28 cellular contexts compared by ENCODE assay signal in the genomic region with DNA sequence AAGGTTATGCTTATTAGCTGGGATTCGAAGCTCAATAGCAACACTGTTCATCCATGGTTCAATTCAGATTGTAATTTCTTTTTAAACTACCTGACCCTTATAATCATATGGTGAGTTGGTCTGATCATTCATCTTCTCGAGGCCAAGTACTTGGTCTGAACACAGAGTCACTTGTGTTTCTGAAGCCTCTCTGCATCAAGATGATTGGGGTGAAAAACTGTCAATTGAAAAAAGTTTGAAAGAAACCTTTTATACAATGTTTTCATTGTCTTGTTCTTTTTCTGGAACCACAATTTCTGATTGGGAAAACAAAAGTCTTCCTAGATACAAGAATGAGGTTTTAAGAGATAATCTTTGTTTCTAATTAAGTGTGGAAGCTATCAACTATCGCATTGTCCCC. TPM values are rescaled to one million over a fixed set of nuclear protein-coding genes. Genes with fewer than 3 reads are reported as not detected.
DNase-seq lines count a peak whose midpoint lies in the region; ATAC-seq and TF ChIP-seq lines count a peak whose summit lies in the region.
"Had no signal": no experiment of that assay in that cellular context is flagged by ENCODE, and none has a peak within 500 bp of the region (broad histone marks: within the 10 kb centered on the region; RNA-seq: fewer than 3 reads in every experiment).

No MANE protein-coding gene starts in this region.

- H3K27ac ChIP-seq in RWPE2 (ENCODE audit: poor library complexity, severe bottlenecking) (peak overlapping the region; percentile 64), fibroblast of lung (ENCODE audit: insufficient read depth, low read length) (peak overlapping the region; percentile 20)
- H3K27ac ChIP-seq: hepatocyte, lower lobe of right lung, ovary, right atrium auricular region, spleen, stomach, tibial artery, vagina had no signal

- no peak overlapping the region for H2AFZ ChIP-seq in fibroblast of lung (ENCODE audit: low read length)
- H2AFZ ChIP-seq: hepatocyte had no signal

- TF ChIP-seq CTCF in RWPE2 (IDR thresholded peaks at IDR 0.05; ENCODE audit: poor library complexity, severe bottlenecking) (no peak), fibroblast of lung (conservative IDR thresholded peaks at IDR 0.05 in 1 of 2, IDR thresholded peaks at IDR 0.05 in 1 of 2; ENCODE audit: low read depth in 1 of 2, low read length in 2 of 2) (no peak)

- no peaks in the 10 kb centered on the region for H3K9me3 ChIP-seq in RWPE2 (ENCODE audit: severe bottlenecking)
- H3K9me3 ChIP-seq in fibroblast of lung (ENCODE audit: control insufficient read depth, insufficient read depth, low read depth, low read length) = no peaks in the 10 kb centered on the region
- H3K9me3 ChIP-seq: adrenal gland, ovary, vagina had no signal

- H3K27me3 ChIP-seq in RWPE2 (ENCODE audit: insufficient read depth, poor library complexity, severe bottlenecking) = no peaks in the 10 kb centered on the region
- no peaks in the 10 kb centered on the region for H3K27me3 ChIP-seq in fibroblast of lung (ENCODE audit: control insufficient read depth, insufficient read depth, low read length)
- H3K27me3 ChIP-seq: adrenal gland, hepatocyte, ovary, right atrium auricular region, spleen, stomach, tibial artery, vagina had no signal

- H4K20me1 ChIP-seq in fibroblast of lung (ENCODE audit: control insufficient read depth, extremely low read depth, insufficient read depth, low read length) = no peaks in the 10 kb centered on the region

- no peak overlapping the region for H3K9ac ChIP-seq in fibroblast of lung (ENCODE audit: insufficient read depth, low read length)

- no peaks in the 10 kb centered on the region for H3K79me2 ChIP-seq in fibroblast of lung (ENCODE audit: control insufficient read depth, insufficient read depth, low read length)
- H3K79me2 ChIP-seq: hepatocyte had no signal

- peaks cover 20% of the 10 kb centered on the region for H3K4me1 ChIP-seq in RWPE2 (ENCODE audit: insufficient read depth, poor library complexity, severe bottlenecking)
- peaks cover 4% of the 10 kb centered on the region for H3K4me1 ChIP-seq in fibroblast of lung (ENCODE audit: control insufficient read depth, extremely low read depth, insufficient read depth, low read length)
- H3K4me1 ChIP-seq: adrenal gland, lower lobe of right lung, right atrium auricular region, spleen, stomach, tibial artery, vagina had no signal

- H3K36me3 ChIP-seq in RWPE2 (ENCODE audit: low read depth) (peaks cover 3% of the 10 kb centered on the region; the same call in 1 of the 2 replicates), fibroblast of lung (ENCODE audit: control insufficient read depth, insufficient read depth, low read length) (no peaks in the 10 kb centered on the region)
- H3K36me3 ChIP-seq: adrenal gland, ovary, right atrium auricular region, vagina had no signal

- ATAC-seq in RWPE2 (ENCODE audit: low read depth) (no peak), GM18873 (IDR thresholded peaks at IDR 0.05; ENCODE audit: low FRiP score, unreplicated experiment) (no peak), left lobe of liver (no peak)
- ATAC-seq: activated CD8-positive, alpha-beta T cell treated with anti-CD3 and anti-CD28 coated beads for 36 hours; HCT116; lower lobe of right lung; mucosa of descending colon; natural killer cell; Right ventricle myocardium inferior had no signal

- no peak overlapping the region for H3K4me2 ChIP-seq in fibroblast of lung (ENCODE audit: extremely low read depth, insufficient read depth, low read length)
- H3K4me2 ChIP-seq: hepatocyte had no signal

- DNase-seq in Ammon's horn (ENCODE audit: low spot score) (peak; percentile 12), RWPE2 (ENCODE audit: low spot score) (no peak), fibroblast of lung (ENCODE audit: low read depth in 2 of 2) (no peak), putamen (ENCODE audit: low spot score) (peak; percentile 6), AML-193 (lab: John Stamatoyannopoulos, UW) (no peak), NCI-H69 (lab: John Stamatoyannopoulos, UW) (no peak), left lobe of liver (ENCODE audit: low spot score) (no peak)
- DNase-seq: activated CD8-positive, alpha-beta memory T cell treated with anti-CD3 and anti-CD28 coated beads, Interleukin-2, amount 50 U/mL, for 48 hours; activated CD8-positive, alpha-beta T cell treated with anti-CD3 and anti-CD28 coated beads for 36 hours; activated naive CD4-positive, alpha-beta T cell treated with anti-CD3 and anti-CD28 coated beads for 36 hours; adrenal gland; DMS153; lower lobe of right lung; mucosa of descending colon; natural killer cell; NCI-H446; ovary; spleen; stimulated activated CD8-positive, alpha-beta memory T cell treated with anti-CD3 and anti-CD28 coated beads, Interleukin-4, amount 100 ng/mL, for 48 hours; stomach; tibial artery had no signal

- no peak overlapping the region for H3K4me3 ChIP-seq in RWPE2 (ENCODE audit: severe bottlenecking)
- H3K4me3 ChIP-seq in fibroblast of lung (replicated peaks in 1 of 4; ENCODE audit: control extremely low read depth in 1 of 4, insufficient read depth in 1 of 4, low read depth in 3 of 4, low read length in 4 of 4) = no peak overlapping the region
- H3K4me3 ChIP-seq: adrenal gland, hepatocyte, lower lobe of right lung, mucosa of descending colon, ovary, right atrium auricular region, spleen, stomach, tibial artery, vagina had no signal

RNA-seq across cellular contexts. Expression of a gene that starts 44.9 kb away (rescaled TPM):
- 45.5 and 89.8 TPM in 2 replicates for total RNA-seq in fibroblast of lung
- 65.1 and 100 TPM in 2 replicates for polyA plus RNA-seq in fibroblast of lung
- polyA plus RNA-seq in fibroblast of lung (2012) = 42.6 and 58.5 TPM in 2 replicates
- polyA minus RNA-seq in fibroblast of lung (ENCODE audit: low replicate concordance) = 12.7 and 24.2 TPM in 2 replicates
- 0.28 TPM for total RNA-seq in left lobe of liver
- total RNA-seq: A673; activated CD8-positive, alpha-beta T cell treated with anti-CD3 and anti-CD28 coated beads for 36 hours; activated naive CD4-positive, alpha-beta T cell treated with anti-CD3 and anti-CD28 coated beads for 36 hours; natural killer cell had no signal

Comparison
In these comparisons a context has a peak if more than half of its experiments do, and no peak if none do; other contexts are left out.
1. DNase-seq: peak in Ammon's horn (single experiment) and putamen (single experiment); none in RWPE2 (single experiment), fibroblast of lung (0 of 2), AML-193 (0 of 2), NCI-H69 (single experiment) and left lobe of liver (single experiment).
2. RNA of a gene that starts 44.9 kb away (total RNA-seq): 45.5 to 89.8 TPM in fibroblast of lung; 0.28 TPM in left lobe of liver (single experiment); every median in the first group is over 10 times any median in the second.